In the genomic region with DNA sequence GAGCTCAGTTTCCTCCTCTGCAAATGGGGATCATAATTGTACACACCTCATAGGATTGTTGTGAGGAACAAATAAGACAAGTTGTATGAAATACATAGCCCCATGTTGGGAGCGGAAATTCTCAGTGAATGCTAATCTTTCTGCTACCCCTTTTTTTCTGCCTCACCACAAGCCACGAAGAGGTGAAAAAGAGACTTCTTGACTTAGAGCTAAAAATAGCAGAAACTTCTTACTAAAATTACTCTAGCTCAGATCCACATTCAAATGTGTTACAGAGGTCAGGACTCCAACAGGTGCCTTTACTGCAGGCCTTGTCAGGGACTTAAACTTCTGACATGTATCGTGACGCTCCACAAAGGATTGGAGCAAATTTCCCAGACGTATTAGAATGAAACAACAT, we compare ENCODE assay signal across 1 cellular context.
TF ChIP-seq lines count a peak whose summit lies in the region.

No MANE protein-coding gene starts in this region.

TF ChIP-seq in GM12878, 131 proteins besides CTCF, POLR2A, EP300 and RAD21:
- TF ChIP-seq MEF2A (IDR thresholded peaks at IDR 0.05; ENCODE audit: insufficient read depth, low read depth, low read length): peak; percentile 83
- TF ChIP-seq TCF7 (IDR thresholded peaks at IDR 0.05; ENCODE audit: borderline replicate concordance): no peak
- TF ChIP-seq RUNX3 (IDR thresholded peaks at IDR 0.05; ENCODE audit: low read length): peak; percentile 81
- no peak for TF ChIP-seq CHD2 (IDR thresholded peaks at IDR 0.05; ENCODE audit: borderline replicate concordance, low read depth, low read length)
- no peak for TF ChIP-seq SPI1 (IDR thresholded peaks at IDR 0.05; ENCODE audit: borderline replicate concordance, insufficient read depth, low read depth, low read length)
- TF ChIP-seq YY1 (IDR thresholded peaks at IDR 0.05; ENCODE audit: low read depth, low read length): no peak
- TF ChIP-seq, protein P1, sequence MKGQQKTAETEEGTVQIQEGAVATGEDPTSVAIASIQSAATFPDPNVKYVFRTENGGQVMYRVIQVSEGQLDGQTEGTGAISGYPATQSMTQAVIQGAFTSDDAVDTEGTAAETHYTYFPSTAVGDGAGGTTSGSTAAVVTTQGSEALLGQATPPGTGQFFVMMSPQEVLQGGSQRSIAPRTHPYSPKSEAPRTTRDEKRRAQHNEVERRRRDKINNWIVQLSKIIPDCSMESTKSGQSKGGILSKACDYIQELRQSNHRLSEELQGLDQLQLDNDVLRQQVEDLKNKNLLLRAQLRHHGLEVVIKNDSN (IDR thresholded peaks at IDR 0.05; ENCODE audit: borderline replicate concordance, extremely low read length, insufficient read depth, low read depth, low read length): no peak
TF ChIP-seq in GM12878: peak in this region for 2.
